Comparison of ENCODE assay signal across 14 cellular contexts in genomic region chr6:146595981-146596731, GRCh38. TPM values are rescaled to one million over a fixed set of nuclear protein-coding genes. Genes with fewer than 3 reads are reported as not detected.
A peak's percentile ranks its signal among the peaks of the same experiment; 100 is the strongest.
DNase-seq lines count a peak whose midpoint lies in the region; ATAC-seq and TF ChIP-seq lines count a peak whose summit lies in the region.
"Had no signal": no experiment of that assay in that cellular context is flagged by ENCODE, and none has a peak within 500 bp of the region (broad histone marks: within the 10 kb centered on the region; RNA-seq: fewer than 3 reads in every experiment).

No MANE protein-coding gene starts in this region.

- no peak for TF ChIP-seq POLR2A in sigmoid colon (IDR thresholded peaks at IDR 0.05)

- H3K4me3 ChIP-seq in neutrophil (ENCODE audit: low read depth in 1 of 2, low read length in 1 of 2) (peak overlapping the region in 1 of 2 experiments; percentile 17), sigmoid colon (no peak overlapping the region)
- H3K4me3 ChIP-seq in CD8-positive, alpha-beta memory T cell (ENCODE audit: low read length), result no peak overlapping the region
- H3K4me3 ChIP-seq: colonic mucosa, Peyer's patch had no signal

- CTCF ChIA-PET in CD8-positive, alpha-beta memory T cell (lab: Charles Lee), result no interaction called here

- TF ChIP-seq CTCF in neutrophil (IDR thresholded peaks at IDR 0.05) (no peak), sigmoid colon (IDR thresholded peaks at IDR 0.05) (no peak)

- no peak for TF ChIP-seq EP300 in sigmoid colon (IDR thresholded peaks at IDR 0.05)

- H3K9me3 Mint-ChIP-seq in CD8-positive, alpha-beta memory T cell, result no peaks in the 10 kb centered on the region
- H3K9me3 Mint-ChIP-seq: activated naive CD4-positive, alpha-beta T cell treated with anti-CD3 and anti-CD28 coated beads, Interleukin-2, amount 50 U/mL, for 72 hours had no signal

- no peaks in the 10 kb centered on the region for H3K36me3 Mint-ChIP-seq in CD8-positive, alpha-beta memory T cell

- H3K27me3 ChIP-seq in neutrophil (no peaks in the 10 kb centered on the region), sigmoid colon (no peaks in the 10 kb centered on the region)
- H3K27me3 ChIP-seq in CD8-positive, alpha-beta memory T cell (ENCODE audit: insufficient read depth, low read length, poor library complexity, severe bottlenecking), result no peaks in the 10 kb centered on the region
- H3K27me3 ChIP-seq: colonic mucosa, Peyer's patch had no signal

- no peak overlapping the region for H3K4me3 Mint-ChIP-seq in CD8-positive, alpha-beta memory T cell

- DNase-seq in NAMALWA (ENCODE audit: low spot score) (peak; percentile 25), astrocyte of the hippocampus (ENCODE audit: low read depth, low spot score) (peak; percentile 4), sigmoid colon (no peak)
- DNase-seq in CD8-positive, alpha-beta memory T cell, result no peak
- DNase-seq: Caco-2, colonic mucosa, NCI-H2029, Peyer's patch had no signal

- H3K27me3 Mint-ChIP-seq in CD8-positive, alpha-beta memory T cell, result peaks cover 2 to 10% of the 10 kb centered on the region in 2 donors

- peaks cover 0 to 5% (median 4%) of the 10 kb centered on the region in 3 donors for H3K4me1 Mint-ChIP-seq in CD8-positive, alpha-beta memory T cell

- 48 to 76% methylated on average over 2 of the region's 2 CpGs for WGBS in sigmoid colon, 2 donors

- POLR2A ChIA-PET in CD8-positive, alpha-beta memory T cell (lab: Charles Lee), result no interaction called here

- ATAC-seq in GM18907 (IDR thresholded peaks at IDR 0.05; ENCODE audit: unreplicated experiment), result peak; percentile 55
- no peak for ATAC-seq in GM18498 (IDR thresholded peaks at IDR 0.05; ENCODE audit: unreplicated experiment)
- no peak for ATAC-seq in GM18870 (IDR thresholded peaks at IDR 0.05; ENCODE audit: unreplicated experiment)
- ATAC-seq: activated naive CD4-positive, alpha-beta T cell treated with anti-CD3 and anti-CD28 coated beads, Interleukin-2, amount 50 U/mL, for 72 hours had no signal

- H3K36me3 ChIP-seq in neutrophil, result no peaks in the 10 kb centered on the region
- no peaks in the 10 kb centered on the region for H3K36me3 ChIP-seq in CD8-positive, alpha-beta memory T cell (ENCODE audit: insufficient read depth, low read length)
- no peaks in the 10 kb centered on the region for H3K36me3 ChIP-seq in sigmoid colon
- H3K36me3 ChIP-seq: colonic mucosa, Peyer's patch had no signal

- H3K9me3 ChIP-seq in neutrophil (no peaks in the 10 kb centered on the region), sigmoid colon (no peaks in the 10 kb centered on the region)
- no peaks in the 10 kb centered on the region for H3K9me3 ChIP-seq in CD8-positive, alpha-beta memory T cell (ENCODE audit: low read length)
- H3K9me3 ChIP-seq: Caco-2, colonic mucosa, Peyer's patch had no signal

- H3K4me1 ChIP-seq in neutrophil (ENCODE audit: control insufficient read depth in 1 of 2, insufficient read depth in 1 of 2, low read depth in 1 of 2, low read length in 1 of 2), result peaks cover 37 to 41% of the 10 kb centered on the region in 2 experiments
- no peaks in the 10 kb centered on the region for H3K4me1 ChIP-seq in CD8-positive, alpha-beta memory T cell (ENCODE audit: insufficient read depth, low read length)
- peaks cover 0 to 7% (median 5%) of the 10 kb centered on the region in 4 donors for H3K4me1 ChIP-seq in sigmoid colon
- H3K4me1 ChIP-seq: Caco-2, colonic mucosa had no signal

- peak overlapping the region; percentile 55 for H3K27ac ChIP-seq in neutrophil
- H3K27ac ChIP-seq in CD8-positive, alpha-beta memory T cell (ENCODE audit: low read depth, low read length), result no peak overlapping the region
- H3K27ac ChIP-seq in sigmoid colon, result no peak overlapping the region
- H3K27ac ChIP-seq: colonic mucosa, Peyer's patch had no signal

- no peak overlapping the region for H3K27ac Mint-ChIP-seq in CD8-positive, alpha-beta memory T cell
- H3K27ac Mint-ChIP-seq: activated naive CD4-positive, alpha-beta T cell treated with anti-CD3 and anti-CD28 coated beads, Interleukin-2, amount 50 U/mL, for 72 hours had no signal

- intact Hi-C loops in sigmoid colon (cut with DNase I), result no loop called here

RNA-seq across cellular contexts. Expression of gene ADGB, which starts 2.6 kb away (rescaled TPM):
- total RNA-seq in CD8-positive, alpha-beta memory T cell, result under 1 TPM; 0.22 to 0.35 TPM
- polyA plus RNA-seq in CD8-positive, alpha-beta memory T cell, result not detected
- total RNA-seq in sigmoid colon, result under 1 TPM in 1 of 4 donors, not detected in 3; 0.55 TPM
- under 1 TPM in 1 of 3 donors, not detected in 2; 0.13 TPM for polyA plus RNA-seq in sigmoid colon
- total RNA-seq: activated naive CD4-positive, alpha-beta T cell treated with anti-CD3 and anti-CD28 coated beads, Interleukin-2, amount 50 U/mL, for 72 hours; Caco-2; Peyer's patch; posterior vena cava had no signal

RNA-seq across cellular contexts. Expression of gene RAB32, which starts 52.5 kb away (rescaled TPM):
- total RNA-seq in CD8-positive, alpha-beta memory T cell, result under 1 TPM in 1 of 2 experiments, not detected in 1; 0.51 TPM
- polyA plus RNA-seq in CD8-positive, alpha-beta memory T cell, result 0.53 TPM
- 10 to 100 TPM; 32.1 to 35.3 (median 33.3) TPM for total RNA-seq in sigmoid colon
- polyA plus RNA-seq in sigmoid colon, result 10 to 100 TPM; 48.6 to 85.3 (median 61.3) TPM

Comparison
In these comparisons a context has a peak if more than half of its experiments do, and no peak if none do; other contexts are left out.
1. DNase-seq: peak in NAMALWA (single experiment) and astrocyte of the hippocampus (single experiment); none in CD8-positive, alpha-beta memory T cell (0 of 5) and sigmoid colon (single experiment).
2. RNA of gene RAB32, which starts 52.5 kb away (total RNA-seq): 32.1 to 35.3 TPM in sigmoid colon; 0.51 TPM in CD8-positive, alpha-beta memory T cell; every median in the first group is over 10 times any median in the second.